20 cellular contexts compared by ENCODE assay signal in genomic region chr6:114140416-114140815, GRCh38.
"Had no signal": no experiment of that assay in that cellular context is flagged by ENCODE, and none has a peak within 500 bp of the region (broad histone marks: within the 10 kb centered on the region; RNA-seq: fewer than 3 reads in every experiment).

No MANE protein-coding gene starts in this region.

- H3K36me3 Mint-ChIP-seq: activated naive CD8-positive, alpha-beta T cell; naive B cell; stimulated activated effector memory CD8-positive, alpha-beta T cell treated with anti-CD3 and anti-CD28 coated beads, Interleukin-12 subunit alpha, Interleukin-12 subunit beta, amount 100 ng/mL, for 72 hours had no signal

- ATAC-seq: heart right ventricle; left cardiac atrium; lower lobe of right lung; stimulated activated effector memory CD8-positive, alpha-beta T cell treated with anti-CD3 and anti-CD28 coated beads, Interleukin-12 subunit alpha, Interleukin-12 subunit beta, amount 100 ng/mL, for 72 hours had no signal

- H3K4me1 Mint-ChIP-seq: activated CD4-positive, alpha-beta T cell treated with anti-CD3 and anti-CD28 coated beads, Interleukin-2, amount 10 ng/mL, durations not matched to agents 24 days and 14 days; naive B cell; stimulated activated effector memory CD8-positive, alpha-beta T cell treated with anti-CD3 and anti-CD28 coated beads, Interleukin-12 subunit alpha, Interleukin-12 subunit beta, amount 100 ng/mL, for 72 hours had no signal

- H3K9me3 ChIP-seq: breast epithelium, esophagus muscularis mucosa, heart right ventricle, lower lobe of right lung, tibial nerve, vagina had no signal

- H3K4me1 ChIP-seq: breast epithelium, heart right ventricle, lower lobe of right lung, parathyroid adenoma, tibial nerve, vagina had no signal

- DNase-seq: activated CD4-positive, alpha-beta T cell treated with anti-CD3 and anti-CD28 coated beads, Interleukin-2, amount 10 ng/mL, durations not matched to agents 24 days and 14 days; activated CD4-positive, CD25-positive, alpha-beta regulatory T cell; activated CD8-positive, alpha-beta memory T cell treated with anti-CD3 and anti-CD28 coated beads for 24 hours; activated gamma-delta T cell treated with Interleukin-2 at 50 U/mL for 16 hours; foreskin melanocyte; heart right ventricle; left cardiac atrium; lower lobe of right lung; midbrain; naive B cell; substantia nigra; SW 1271 had no signal

- H3K79me2 ChIP-seq: parathyroid adenoma had no signal

- H2AFZ ChIP-seq: parathyroid adenoma had no signal

- H3K27me3 Mint-ChIP-seq: activated CD4-positive, alpha-beta T cell treated with anti-CD3 and anti-CD28 coated beads, Interleukin-2, amount 10 ng/mL, durations not matched to agents 24 days and 14 days had no signal

- H3K4me3 Mint-ChIP-seq: activated CD4-positive, alpha-beta T cell treated with anti-CD3 and anti-CD28 coated beads, Interleukin-2, amount 10 ng/mL, durations not matched to agents 24 days and 14 days; activated naive CD8-positive, alpha-beta T cell; naive B cell; stimulated activated effector memory CD8-positive, alpha-beta T cell treated with anti-CD3 and anti-CD28 coated beads, Interleukin-12 subunit alpha, Interleukin-12 subunit beta, amount 100 ng/mL, for 72 hours; T-helper 2 cell treated with Interferon-gamma antibody and Interleukin-4, amounts not matched to agents 5 μg/mL and 100 μg/mL, for 36 hours had no signal

- H3K27me3 ChIP-seq: breast epithelium, esophagus muscularis mucosa, tibial nerve, vagina had no signal

- H3K36me3 ChIP-seq: breast epithelium, esophagus muscularis mucosa, heart right ventricle, lower lobe of right lung, tibial nerve, vagina had no signal

- H3K9me3 Mint-ChIP-seq: activated CD4-positive, alpha-beta T cell treated with anti-CD3 and anti-CD28 coated beads, Interleukin-2, amount 10 ng/mL, durations not matched to agents 24 days and 14 days; T-helper 2 cell treated with Interferon-gamma antibody and Interleukin-4, amounts not matched to agents 5 μg/mL and 100 μg/mL, for 36 hours had no signal

- H3K4me3 ChIP-seq: breast epithelium, esophagus muscularis mucosa, heart right ventricle, lower lobe of right lung, tibial nerve, vagina had no signal

- H3K27ac ChIP-seq: breast epithelium, esophagus muscularis mucosa, heart right ventricle, lower lobe of right lung, parathyroid adenoma, tibial nerve, vagina had no signal

- H3K9ac ChIP-seq: parathyroid adenoma had no signal

- H3K27ac Mint-ChIP-seq: activated CD4-positive, alpha-beta T cell treated with anti-CD3 and anti-CD28 coated beads, Interleukin-2, amount 10 ng/mL, durations not matched to agents 24 days and 14 days; activated naive CD8-positive, alpha-beta T cell; naive B cell; stimulated activated effector memory CD8-positive, alpha-beta T cell treated with anti-CD3 and anti-CD28 coated beads, Interleukin-12 subunit alpha, Interleukin-12 subunit beta, amount 100 ng/mL, for 72 hours; T-helper 2 cell treated with Interferon-gamma antibody and Interleukin-4, amounts not matched to agents 5 μg/mL and 100 μg/mL, for 36 hours had no signal
